Comparison of ENCODE assay signal across 11 cellular contexts in the genomic region with DNA sequence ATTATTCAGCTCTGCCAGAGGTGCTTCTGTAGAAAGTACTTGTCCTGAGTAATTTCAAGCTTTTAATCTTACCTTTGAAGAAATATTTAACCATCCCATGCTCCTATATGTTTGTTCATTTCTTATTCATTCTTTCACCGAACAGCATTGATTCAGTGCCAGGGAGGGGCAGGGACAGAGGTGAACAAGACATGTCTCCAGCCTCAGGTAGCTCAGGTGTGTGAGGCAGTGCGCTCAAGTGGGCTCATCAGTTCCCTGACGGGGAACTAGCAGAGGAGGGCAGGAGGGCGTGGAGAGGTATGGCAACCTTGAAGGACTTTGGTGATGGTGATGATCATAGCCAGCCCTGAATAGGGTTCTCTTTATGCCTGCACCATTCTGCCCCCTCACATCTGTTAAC. TPM values are rescaled to one million over a fixed set of nuclear protein-coding genes. Genes with fewer than 3 reads are reported as not detected.
DNase-seq lines count a peak whose midpoint lies in the region; ATAC-seq and TF ChIP-seq lines count a peak whose summit lies in the region.
"Had no signal": no experiment of that assay in that cellular context is flagged by ENCODE, and none has a peak within 500 bp of the region (broad histone marks: within the 10 kb centered on the region; RNA-seq: fewer than 3 reads in every experiment).

No MANE protein-coding gene starts in this region.

- peaks cover 62 to 74% (median 65%) of the 10 kb centered on the region in 4 donors for H3K4me1 ChIP-seq in upper lobe of left lung

- TF ChIP-seq POLR2A in upper lobe of left lung (IDR thresholded peaks at IDR 0.05), result no peak

- H3K27ac ChIP-seq in upper lobe of left lung, result peak overlapping the region; percentile 84 to 96 (median 88)

- peak overlapping the region; percentile 29 to 76 (median 62) for H3K27ac Mint-ChIP-seq in nephron
- H3K27ac Mint-ChIP-seq: activated CD8-positive, alpha-beta T cell treated with anti-CD3 and anti-CD28 coated beads for 36 hours had no signal

- in situ Hi-C loops in GM13976 (cut with MboI; ENCODE audit: low sequenced_read_pairs, unreplicated experiment), result no loop called here

- H3K4me3 ChIP-seq in epithelial cell of esophagus (ENCODE audit: low read length) (no peak overlapping the region), upper lobe of left lung (peak overlapping the region in 1 of 4 donors; percentile 9)

- 63 to 67% methylated on average over 4 of the region's 4 CpGs for WGBS in upper lobe of left lung, 2 donors

- H3K4me1 Mint-ChIP-seq in nephron, result peaks cover 21% of the 10 kb centered on the region

- peaks cover 8% of the 10 kb centered on the region for H3K36me3 Mint-ChIP-seq in nephron (ENCODE audit: low read depth)

- H3K36me3 ChIP-seq in upper lobe of left lung, result no peaks in the 10 kb centered on the region

- no peaks in the 10 kb centered on the region for H3K27me3 Mint-ChIP-seq in nephron (ENCODE audit: low read depth)
- H3K27me3 Mint-ChIP-seq: activated CD8-positive, alpha-beta T cell treated with anti-CD3 and anti-CD28 coated beads for 36 hours; stimulated activated memory B cell treated with anti-CD40 and anti-IgM and Interleukin-4, amounts not matched to agents 10 μg/mL and 1 μg/mL and 100 μg/mL, for 72 hours had no signal

- TF ChIP-seq CTCF in epithelial cell of esophagus (IDR thresholded peaks at IDR 0.05; ENCODE audit: insufficient read depth, low read depth, low read length, missing control alignments), result no peak
- TF ChIP-seq CTCF in nephron (IDR thresholded peaks at IDR 0.05; ENCODE audit: unreplicated experiment in 3 of 3), result no peak
- TF ChIP-seq CTCF in upper lobe of left lung (IDR thresholded peaks at IDR 0.05), result no peak
- TF ChIP-seq CTCF in GM13976 (IDR thresholded peaks at IDR 0.05; ENCODE audit: borderline replicate concordance, control extremely low read depth, extremely low read depth, insufficient read depth, missing control alignments), result no peak

- DNase-seq in NCI-H2029 (lab: John Stamatoyannopoulos, UW), result peak; percentile 31
- DNase-seq in NCI-H2029 treated with DMSO at 0.1 percent for 48 hours (lab: John Stamatoyannopoulos, UW), result no peak
- DNase-seq in epithelial cell of esophagus (ENCODE audit: low read depth), result peak; percentile 48
- no peak for DNase-seq in upper lobe of left lung
- DNase-seq in activated naive CD4-positive, alpha-beta T cell treated with Interleukin-2 at 50 U/mL for 16 hours, result no peak
- no peak for DNase-seq in GM13976 (ENCODE audit: low spot score)
- DNase-seq: 8988T; activated CD8-positive, alpha-beta T cell treated with anti-CD3 and anti-CD28 coated beads for 36 hours had no signal

- no peaks in the 10 kb centered on the region for H3K9me3 Mint-ChIP-seq in nephron
- H3K9me3 Mint-ChIP-seq: activated CD8-positive, alpha-beta T cell treated with anti-CD3 and anti-CD28 coated beads for 36 hours; stimulated activated memory B cell treated with anti-CD40 and anti-IgM and Interleukin-4, amounts not matched to agents 10 μg/mL and 1 μg/mL and 100 μg/mL, for 72 hours had no signal

- H3K27me3 ChIP-seq in upper lobe of left lung, result no peaks in the 10 kb centered on the region

- no peak overlapping the region for H3K4me3 Mint-ChIP-seq in nephron
- H3K4me3 Mint-ChIP-seq: activated CD8-positive, alpha-beta T cell treated with anti-CD3 and anti-CD28 coated beads for 36 hours; stimulated activated memory B cell treated with anti-CD40 and anti-IgM and Interleukin-4, amounts not matched to agents 10 μg/mL and 1 μg/mL and 100 μg/mL, for 72 hours had no signal

- ATAC-seq in upper lobe of left lung (ENCODE audit: low FRiP score in 2 of 2), result no peak
- no peak for ATAC-seq in HG02763 (IDR thresholded peaks at IDR 0.05; ENCODE audit: unreplicated experiment)
- ATAC-seq: activated CD8-positive, alpha-beta T cell treated with anti-CD3 and anti-CD28 coated beads for 36 hours had no signal

- no peaks in the 10 kb centered on the region for H3K9me3 ChIP-seq in upper lobe of left lung

- no peak for TF ChIP-seq EP300 in upper lobe of left lung (IDR thresholded peaks at IDR 0.05)

RNA-seq across cellular contexts. Expression of a gene that starts 25.9 kb away (rescaled TPM):
- 100 to 1,000 TPM; 158 to 225 (median 173) TPM for total RNA-seq in upper lobe of left lung

Comparison
In these comparisons a context has a peak if more than half of its experiments do, and no peak if none do; other contexts are left out.
1. DNase-seq: peak in NCI-H2029 (single experiment) and epithelial cell of esophagus (single experiment); none in NCI-H2029 treated with DMSO at 0.1 percent for 48 hours (single experiment), upper lobe of left lung (0 of 2), activated naive CD4-positive, alpha-beta T cell treated with Interleukin-2 at 50 U/mL for 16 hours (single experiment) and GM13976 (single experiment).